In the genomic region with DNA sequence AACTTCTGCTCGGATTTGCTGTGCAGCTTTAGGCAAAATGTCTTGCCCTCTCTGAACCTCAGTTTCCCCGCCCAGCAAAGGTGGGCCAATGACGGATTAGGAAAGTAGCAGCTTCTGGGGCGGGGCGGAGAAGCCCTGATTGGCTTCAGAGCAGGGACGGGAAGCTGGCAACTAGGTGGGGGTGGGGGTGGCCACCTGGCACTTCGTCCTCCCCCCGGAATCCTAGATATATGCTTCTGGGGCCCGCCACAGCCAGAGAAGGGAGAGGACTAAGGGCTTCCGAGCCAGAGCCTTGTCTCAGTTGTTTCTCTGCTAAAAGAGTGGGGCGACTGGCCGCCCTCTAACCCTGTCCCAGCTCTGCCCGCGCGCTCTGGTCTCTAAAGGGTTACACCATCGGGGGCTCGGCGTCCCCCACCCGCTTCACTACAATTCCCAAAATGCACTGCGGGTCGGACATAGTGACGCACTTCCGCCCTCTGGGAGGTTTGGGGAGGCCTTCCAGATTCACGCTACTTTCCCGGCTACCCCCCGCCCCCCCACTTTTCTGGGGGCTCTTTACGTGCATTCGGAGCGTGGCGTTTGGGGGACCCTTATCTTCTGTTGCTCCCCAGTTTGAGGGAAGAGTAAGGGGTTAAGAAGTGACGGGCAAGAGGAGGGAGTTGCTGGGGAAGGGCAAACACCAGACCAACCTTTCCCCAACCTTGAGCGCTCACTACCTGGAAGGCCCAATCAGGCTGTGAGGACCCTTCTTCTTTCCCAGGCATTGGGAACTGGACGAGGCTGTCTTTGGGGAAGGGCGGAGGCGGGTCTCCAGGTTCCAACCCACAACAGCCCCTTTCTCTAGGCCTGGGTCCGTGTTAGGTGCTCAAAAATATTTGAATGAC, we compare ENCODE assay signal across 8 cellular contexts. TPM values are rescaled to one million over a fixed set of nuclear protein-coding genes. Genes with fewer than 3 reads are reported as not detected.
DNase-seq lines count a peak whose midpoint lies in the region; ATAC-seq and FAIRE-seq lines count a peak whose summit lies in the region.

No MANE protein-coding gene starts in this region.

- DNase-seq in CMK (ENCODE audit: low read depth) = peak; percentile 75
- DNase-seq in NT2/D1 (ENCODE audit: low read depth, low spot score) = peak; percentile 70
- peak; percentile 74 for DNase-seq in activated CD8-positive, alpha-beta memory T cell treated with anti-CD3 and anti-CD28 coated beads, Interleukin-2, amount 50 U/mL, for 24 hours (ENCODE audit: extremely low read depth)
- peak; percentile 74 for DNase-seq in stimulated activated CD8-positive, alpha-beta memory T cell treated with anti-CD3 and anti-CD28 coated beads, Interleukin-15, amount 100 ng/mL, for 1 hour (ENCODE audit: low read depth)

- peak; percentile 54 for FAIRE-seq in endometrium (lab: Jason Lieb, UNC)

- 1 to 3% methylated on average over 19 to 21 of the region's 36 CpGs for WGBS in mesodermal cell (ENCODE audit: insufficient coverage in 2 of 2), 2 experiments

- peak overlapping the region; percentile 78 for H3K27ac ChIP-seq in HUES6 (ENCODE audit: low read depth, low read length)
- peak overlapping the region; percentile 90 for H3K27ac ChIP-seq in mesodermal cell (ENCODE audit: low read depth, low read length, severe bottlenecking)

- H3K9ac ChIP-seq in HUES6 (ENCODE audit: low read length) (peak overlapping the region; percentile 85), NT2/D1 (ENCODE audit: insufficient read length, low read depth) (peak overlapping the region; percentile 80)

- H3K27me3 ChIP-seq in HUES6 (ENCODE audit: control insufficient read depth, insufficient read depth, low read length) (no peaks in the 10 kb centered on the region), NT2/D1 (ENCODE audit: insufficient read depth, insufficient read length) (no peaks in the 10 kb centered on the region)

- ATAC-seq in GM21367 (IDR thresholded peaks at IDR 0.05; ENCODE audit: unreplicated experiment) = peak; percentile 35

- H3K4me3 ChIP-seq in HUES6 (ENCODE audit: low read depth, low read length) (peak overlapping the region; percentile 90), NT2/D1 (ENCODE audit: insufficient read length, low read depth) (peak overlapping the region; percentile 83), mesodermal cell (ENCODE audit: extremely low read depth, insufficient read depth, low read length, poor library complexity, severe bottlenecking) (peak overlapping the region; percentile 66)

- no peaks in the 10 kb centered on the region for H3K9me3 ChIP-seq in HUES6 (ENCODE audit: control insufficient read depth, insufficient read depth, low read depth, low read length)
- H3K9me3 ChIP-seq in NT2/D1 (ENCODE audit: insufficient read depth, low read length) = no peaks in the 10 kb centered on the region; the same call in 1 of the 2 replicates
- no peaks in the 10 kb centered on the region for H3K9me3 ChIP-seq in mesodermal cell (ENCODE audit: control insufficient read depth, low read length)

- H3K36me3 ChIP-seq in HUES6 (ENCODE audit: control insufficient read depth, insufficient read depth, low read length) (no peaks in the 10 kb centered on the region), NT2/D1 (ENCODE audit: insufficient read depth, insufficient read length, low read length) (peaks cover 15% of the 10 kb centered on the region), mesodermal cell (ENCODE audit: control insufficient read depth, insufficient read depth, low read length) (peaks cover 22% of the 10 kb centered on the region)

- peaks cover 29% of the 10 kb centered on the region for H3K4me1 ChIP-seq in HUES6 (ENCODE audit: control insufficient read depth, insufficient read depth, low read length)
- peaks cover 13% of the 10 kb centered on the region for H3K4me1 ChIP-seq in NT2/D1 (ENCODE audit: insufficient read depth, insufficient read length)
- H3K4me1 ChIP-seq in mesodermal cell (ENCODE audit: control insufficient read depth, insufficient read depth, low read length, poor library complexity, severe bottlenecking) = peaks cover 20% of the 10 kb centered on the region

RNA-seq across cellular contexts. Expression of a gene that starts 0.7 kb away (rescaled TPM):
- polyA plus RNA-seq in mesodermal cell (2013, experiment 1 of 2) = 14.2 TPM
- 12.7 TPM for polyA plus RNA-seq in mesodermal cell (2013, experiment 2 of 2)

RNA-seq across cellular contexts. Expression of a gene that starts 15.7 kb away (rescaled TPM):
- polyA plus RNA-seq in mesodermal cell (2013, experiment 1 of 2) = 12.1 TPM
- 9.0 TPM for polyA plus RNA-seq in mesodermal cell (2013, experiment 2 of 2)

RNA-seq across cellular contexts. Expression of a gene that starts 22.5 kb away (rescaled TPM):
- 2.8 TPM for polyA plus RNA-seq in mesodermal cell (2013, experiment 1 of 2)
- 2.4 TPM for polyA plus RNA-seq in mesodermal cell (2013, experiment 2 of 2)

RNA-seq across cellular contexts. Expression of a gene that starts 23.7 kb away (rescaled TPM):
- polyA plus RNA-seq in mesodermal cell (2013, experiment 1 of 2) = 63.0 TPM
- polyA plus RNA-seq in mesodermal cell (2013, experiment 2 of 2) = 54.3 TPM

RNA-seq across cellular contexts. Expression of a gene that starts 27.9 kb away (rescaled TPM):
- polyA plus RNA-seq in mesodermal cell (2013, experiment 1 of 2) = not detected
- polyA plus RNA-seq in mesodermal cell (2013, experiment 2 of 2) = not detected

Comparison
In these comparisons a context has a peak if more than half of its experiments do, and no peak if none do; other contexts are left out.
1. Peak in every context shown above with its lines: DNase-seq, ATAC-seq, H3K4me3 ChIP-seq and H3K27ac ChIP-seq.